ENCODE assay signal across 9 cellular contexts in the genomic region with DNA sequence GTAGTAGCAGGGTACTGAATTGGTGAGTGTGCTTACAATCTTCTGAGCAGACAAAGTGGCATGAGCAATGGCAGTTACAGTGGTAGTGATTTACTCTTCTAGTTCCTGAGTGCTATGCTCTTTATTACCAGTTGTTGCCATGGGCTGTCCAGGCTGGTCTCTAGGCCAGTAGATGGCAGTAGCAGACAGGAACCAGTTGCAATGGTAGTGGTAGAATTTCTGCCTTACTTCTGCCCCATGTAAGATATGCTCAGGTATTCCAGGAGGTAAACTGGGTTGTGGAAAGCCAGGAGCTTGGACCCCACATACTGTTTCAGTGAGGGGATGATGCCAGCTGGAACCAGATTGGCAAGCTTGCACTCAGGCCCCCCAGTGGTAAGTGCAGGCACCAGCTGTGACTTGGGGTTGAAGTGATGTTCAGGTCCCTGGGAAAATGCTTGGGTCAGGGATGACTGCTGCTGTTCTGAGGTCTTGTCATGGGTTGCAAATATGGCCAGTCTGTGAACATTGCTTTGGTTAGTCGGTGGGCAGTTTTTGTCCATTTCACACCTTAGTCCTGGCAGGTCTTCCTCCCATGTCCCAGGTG.
DNase-seq lines count a peak whose midpoint lies in the region; ATAC-seq and TF ChIP-seq lines count a peak whose summit lies in the region.
"Had no signal": no experiment of that assay in that cellular context is flagged by ENCODE, and none has a peak within 500 bp of the region (broad histone marks: within the 10 kb centered on the region; RNA-seq: fewer than 3 reads in every experiment).

No MANE protein-coding gene starts in this region.

- H3K27ac Mint-ChIP-seq in CD4-positive, CD25-positive, alpha-beta regulatory T cell, result no peak overlapping the region
- H3K27ac Mint-ChIP-seq in CD14-positive monocyte, result no peak overlapping the region
- H3K27ac Mint-ChIP-seq: activated naive CD4-positive, alpha-beta T cell treated with anti-CD3 and anti-CD28 coated beads, Interleukin-2, amount 50 U/mL, for 24 hours had no signal

- no peaks in the 10 kb centered on the region for H3K9me3 ChIP-seq in CD4-positive, CD25-positive, alpha-beta regulatory T cell (ENCODE audit: control insufficient read depth in 2 of 2, low read length in 2 of 2)

- H3K27me3 ChIP-seq in CD4-positive, CD25-positive, alpha-beta regulatory T cell (ENCODE audit: control insufficient read depth, insufficient read depth, low read length), result no peaks in the 10 kb centered on the region
- H3K27me3 ChIP-seq in brain microvascular endothelial cell (replicated peaks), result no peaks in the 10 kb centered on the region

- H3K36me3 Mint-ChIP-seq in CD4-positive, CD25-positive, alpha-beta regulatory T cell, result no peaks in the 10 kb centered on the region
- no peaks in the 10 kb centered on the region for H3K36me3 Mint-ChIP-seq in CD14-positive monocyte
- H3K36me3 Mint-ChIP-seq: activated naive CD4-positive, alpha-beta T cell treated with anti-CD3 and anti-CD28 coated beads, Interleukin-2, amount 50 U/mL, for 24 hours had no signal

- no peak overlapping the region for H3K4me3 Mint-ChIP-seq in CD4-positive, CD25-positive, alpha-beta regulatory T cell
- no peak overlapping the region for H3K4me3 Mint-ChIP-seq in CD14-positive monocyte
- H3K4me3 Mint-ChIP-seq: activated naive CD4-positive, alpha-beta T cell treated with anti-CD3 and anti-CD28 coated beads, Interleukin-2, amount 50 U/mL, for 24 hours had no signal

- no peaks in the 10 kb centered on the region for H3K4me1 ChIP-seq in CD4-positive, CD25-positive, alpha-beta regulatory T cell (ENCODE audit: control insufficient read depth, insufficient read depth, low read length, poor library complexity, severe bottlenecking)

- peak in 1 of 2 donors; percentile 28 for ATAC-seq in CD4-positive, CD25-positive, alpha-beta regulatory T cell (ENCODE audit: low read depth in 2 of 2)
- peak; percentile 84 for ATAC-seq in GM18868 (IDR thresholded peaks at IDR 0.05; ENCODE audit: unreplicated experiment)
- no peak for ATAC-seq in GM21723 (IDR thresholded peaks at IDR 0.05; ENCODE audit: unreplicated experiment)

- no peaks in the 10 kb centered on the region for H3K4me1 Mint-ChIP-seq in CD4-positive, CD25-positive, alpha-beta regulatory T cell
- no peaks in the 10 kb centered on the region for H3K4me1 Mint-ChIP-seq in CD14-positive monocyte
- H3K4me1 Mint-ChIP-seq: activated naive CD4-positive, alpha-beta T cell treated with anti-CD3 and anti-CD28 coated beads, Interleukin-2, amount 50 U/mL, for 24 hours had no signal

- H3K27me3 Mint-ChIP-seq in CD4-positive, CD25-positive, alpha-beta regulatory T cell, result no peaks in the 10 kb centered on the region
- H3K27me3 Mint-ChIP-seq in CD14-positive monocyte (ENCODE audit: low read depth in 3 of 3), result peaks cover 1 to 2% (median 2%) of the 10 kb centered on the region in 3 donors
- H3K27me3 Mint-ChIP-seq: activated naive CD4-positive, alpha-beta T cell treated with anti-CD3 and anti-CD28 coated beads, Interleukin-2, amount 50 U/mL, for 24 hours had no signal

- H3K27ac ChIP-seq in CD4-positive, CD25-positive, alpha-beta regulatory T cell (ENCODE audit: insufficient read depth, low read length, poor library complexity, severe bottlenecking), result no peak overlapping the region
- no peak overlapping the region for H3K27ac ChIP-seq in brain microvascular endothelial cell

- H3K4me3 ChIP-seq in CD4-positive, CD25-positive, alpha-beta regulatory T cell (ENCODE audit: low read depth, low read length), result no peak overlapping the region
- H3K4me3 ChIP-seq in fibroblast of villous mesenchyme (ENCODE audit: low read depth, low read length) (no peak overlapping the region), brain microvascular endothelial cell (ENCODE audit: low read depth, low read length) (no peak overlapping the region)

- in situ Hi-C loops in brain microvascular endothelial cell (cut with HindIII; ENCODE audit: low pct_ligation_motif_present, low sequenced_read_pairs), result no loop called here

- intact Hi-C loops in CD14-positive monocyte (cut with micrococcal nuclease), result no loop called here

- peak; percentile 38 for TF ChIP-seq CTCF in fibroblast of villous mesenchyme (IDR thresholded peaks at IDR 0.05; ENCODE audit: insufficient read depth, low read depth, low read length)
- TF ChIP-seq CTCF in CD14-positive monocyte (IDR thresholded peaks at IDR 0.05), result no peak
- TF ChIP-seq CTCF in brain microvascular endothelial cell (IDR thresholded peaks at IDR 0.05; ENCODE audit: low read depth, low read length, missing control alignments), result no peak

- H3K36me3 ChIP-seq in CD4-positive, CD25-positive, alpha-beta regulatory T cell (ENCODE audit: control insufficient read depth, insufficient read depth, low read length), result no peaks in the 10 kb centered on the region
- H3K36me3 ChIP-seq in brain microvascular endothelial cell (replicated peaks), result no peaks in the 10 kb centered on the region

- peaks cover 0 to 2% (median 0%) of the 10 kb centered on the region in 7 donors for H3K9me3 Mint-ChIP-seq in CD4-positive, CD25-positive, alpha-beta regulatory T cell
- H3K9me3 Mint-ChIP-seq in CD14-positive monocyte, result peaks cover 0 to 2% (median 0%) of the 10 kb centered on the region in 7 donors
- H3K9me3 Mint-ChIP-seq: activated naive CD4-positive, alpha-beta T cell treated with anti-CD3 and anti-CD28 coated beads, Interleukin-2, amount 50 U/mL, for 24 hours had no signal

- DNase-seq in CD4-positive, CD25-positive, alpha-beta regulatory T cell, result peak in 2 of 3 donors; percentile 9 to 33
- DNase-seq in OCI-M1 (lab: John Stamatoyannopoulos, UW), result peak; percentile 17
- DNase-seq in fibroblast of villous mesenchyme (ENCODE audit: low read depth), result peak; percentile 0
- no peak for DNase-seq in NCI-H510A (lab: John Stamatoyannopoulos, UW)
- no peak for DNase-seq in CD14-positive monocyte (ENCODE audit: low spot score)
- DNase-seq in brain microvascular endothelial cell, result no peak

Comparison
In these comparisons a context has a peak if more than half of its experiments do, and no peak if none do; other contexts are left out.
1. DNase-seq: peak in CD4-positive, CD25-positive, alpha-beta regulatory T cell (2 of 3), OCI-M1 (single experiment) and fibroblast of villous mesenchyme (single experiment); none in NCI-H510A (single experiment), CD14-positive monocyte (single experiment) and brain microvascular endothelial cell (single experiment).